ENCODE assay signal across 1 cellular context in genomic region chr17:9115446-9116265, GRCh38.
TF ChIP-seq lines count a peak whose summit lies in the region.

No MANE protein-coding gene starts in this region.

TF ChIP-seq in HepG2, 621 proteins besides CTCF, POLR2A, EP300 and RAD21 (continued from another document):
- TF ChIP-seq REST (IDR thresholded peaks at IDR 0.05; ENCODE audit: borderline replicate concordance in 1 of 2, low read depth in 1 of 2, low read length in 2 of 2) = peak in 1 of 2 experiments; percentile 66; a peak in 2 of 4 replicates
- TF ChIP-seq CC2D1A (CRISPR knock-in tag; IDR thresholded peaks at IDR 0.05) = no peak
- no peak for TF ChIP-seq PRMT3 (CRISPR knock-in tag; IDR thresholded peaks at IDR 0.05; ENCODE audit: borderline replicate concordance, low read depth)
- TF ChIP-seq ATF4 (CRISPR knock-in tag; IDR thresholded peaks at IDR 0.05) = no peak
- peak; percentile 31; the same call in 1 of the 2 replicates for TF ChIP-seq GABPB1 (CRISPR knock-in tag; IDR thresholded peaks at IDR 0.05)
- TF ChIP-seq EZH2 (conservative IDR thresholded peaks at IDR 0.05; ENCODE audit: low read depth, low read length) = 0 out of 2 replicates have a peak, but pooled peaks have one; percentile 67
- peak; percentile 16 for TF ChIP-seq XRCC5 (optimal IDR thresholded peaks at IDR 0.05; ENCODE audit: low read length)
- 0 out of 2 replicates have a peak, but pooled peaks have one; percentile 24 for TF ChIP-seq STAG1 (CRISPR knock-in tag; IDR thresholded peaks at IDR 0.05)
